In genomic region chr1:32362474-32363313, GRCh38 we compare ENCODE assay signal across 9 cellular contexts. TPM values are rescaled to one million over a fixed set of nuclear protein-coding genes. Genes with fewer than 3 reads are reported as not detected.
DNase-seq lines count a peak whose midpoint lies in the region; FAIRE-seq and TF ChIP-seq lines count a peak whose summit lies in the region.
"Had no signal": no experiment of that assay in that cellular context is flagged by ENCODE, and none has a peak within 500 bp of the region (broad histone marks: within the 10 kb centered on the region; RNA-seq: fewer than 3 reads in every experiment).

TSS of gene FAM229A (minus strand) at chr1:32362485. CDS start at chr1:32362091, 394 bp downstream.
TSS of gene TSSK3 (plus strand) at chr1:32362539. CDS start at chr1:32362702, 163 bp downstream.

- H3K27ac ChIP-seq in H1 (ENCODE audit: low read depth, low read length) = no peak within 1 kb of the TSS
- no peak within 1 kb of the TSS for H3K27ac ChIP-seq in urinary bladder (ENCODE audit: low read depth)

- peak within 1 kb of the TSS; percentile 48 for H3K18ac ChIP-seq in H1 (ENCODE audit: extremely low read depth, low read length)

- no peak within 1 kb of the TSS for H2BK20ac ChIP-seq in H1 (ENCODE audit: low read length)

- H4K5ac ChIP-seq in H1 (ENCODE audit: insufficient read length, low read depth, low read length) = no peak within 1 kb of the TSS

- peaks cover 9% of the 10 kb centered on the region; the same call in 1 of the 2 replicates for H3K23me2 ChIP-seq in H1 (ENCODE audit: low read depth, low read length)

- H2AFZ ChIP-seq in H1 (ENCODE audit: low read length) = no peak within 1 kb of the TSS

- no peak for TF ChIP-seq CTCF in H1 (IDR thresholded peaks at IDR 0.05; ENCODE audit: control extremely low read depth in 1 of 3, insufficient read depth in 1 of 3, low read depth in 1 of 3, low read length in 3 of 3)

- H3K36me3 Mint-ChIP-seq in activated naive CD8-positive, alpha-beta T cell = no peaks in the 10 kb centered on the region
- H3K36me3 Mint-ChIP-seq in activated naive CD8-positive, alpha-beta T cell treated with anti-CD3 and anti-CD28 coated beads for 36 hours = peaks cover 13% of the 10 kb centered on the region
- peaks cover 21% of the 10 kb centered on the region for H3K36me3 Mint-ChIP-seq in activated CD4-positive, alpha-beta memory T cell treated with anti-CD3 and anti-CD28 coated beads, Interleukin-2, amount 10 ng/mL, durations not matched to agents 7 days and 5 days (ENCODE audit: low read depth)

- H3K79me1 ChIP-seq in H1 (ENCODE audit: low read depth, low read length) = no peaks in the 10 kb centered on the region

- POLR2A ChIA-PET in H1 (lab: Charles Lee; ENCODE audit: partially characterized antibody) = interaction anchor here (1.0 to 6.8 kb wide), 11 partner anchors 9 to 167 kb away, joined by 3 to 68 read pairs (median 5); partner anchors contain the start of genes BSDC1 and MARCKSL1
- POLR2A ChIA-PET in activated CD4-positive, alpha-beta memory T cell treated with anti-CD3 and anti-CD28 coated beads, Interleukin-2, amount 10 ng/mL, durations not matched to agents 7 days and 5 days (lab: Charles Lee) = interaction anchor here (1.0 to 1.1 kb wide), 2 partner anchors 8 to 27 kb away, joined by 3 to 4 read pairs; partner anchors contain the start of gene MARCKSL1

- no peak within 1 kb of the TSS for H3K4ac ChIP-seq in H1 (replicated peaks; ENCODE audit: insufficient read length, low read depth, low read length)

- H3K4me1 ChIP-seq in H1 (replicated peaks in 1 of 4; ENCODE audit: control insufficient read depth in 3 of 4, insufficient read depth in 4 of 4, low read length in 3 of 4) (peaks cover 0 to 3% (median 1%) of the 10 kb centered on the region in 4 experiments; a peak in 4 of 7 replicates), mucosa of stomach (ENCODE audit: control insufficient read depth, insufficient read depth, low read length) (peaks cover 9% of the 10 kb centered on the region), urinary bladder (ENCODE audit: insufficient read depth) (peaks cover 3% of the 10 kb centered on the region)

- H2BK15ac ChIP-seq in H1 (ENCODE audit: low read length) = no peak within 1 kb of the TSS

- H3K27ac Mint-ChIP-seq in activated naive CD8-positive, alpha-beta T cell = peak within 1 kb of the TSS; percentile 5
- H3K27ac Mint-ChIP-seq in activated naive CD8-positive, alpha-beta T cell treated with anti-CD3 and anti-CD28 coated beads for 36 hours = no peak within 1 kb of the TSS
- H3K27ac Mint-ChIP-seq in activated CD4-positive, alpha-beta memory T cell treated with anti-CD3 and anti-CD28 coated beads, Interleukin-2, amount 10 ng/mL, durations not matched to agents 7 days and 5 days = no peak within 1 kb of the TSS

- DNase-seq in activated naive CD8-positive, alpha-beta T cell treated with anti-CD3 and anti-CD28 coated beads for 36 hours = no peak
- DNase-seq in H1 (ENCODE audit: low read depth in 1 of 2, low spot score in 2 of 2) = no peak
- no peak for DNase-seq in activated CD4-positive, CD25-positive, alpha-beta regulatory T cell (lab: John Stamatoyannopoulos, UW)
- DNase-seq in activated CD4-positive, alpha-beta memory T cell treated with anti-CD3 and anti-CD28 coated beads, Interleukin-2, amount 10 ng/mL, durations not matched to agents 7 days and 5 days = no peak
- no peak for DNase-seq in stimulated activated CD8-positive, alpha-beta memory T cell treated with anti-CD3 and anti-CD28 coated beads, Interleukin-4, amount 100 ng/mL, for 48 hours

- peaks cover 21% of the 10 kb centered on the region for H3K4me1 Mint-ChIP-seq in activated naive CD8-positive, alpha-beta T cell (ENCODE audit: low read depth)
- H3K4me1 Mint-ChIP-seq in activated naive CD8-positive, alpha-beta T cell treated with anti-CD3 and anti-CD28 coated beads for 36 hours = peaks cover 27% of the 10 kb centered on the region
- peaks cover 14% of the 10 kb centered on the region for H3K4me1 Mint-ChIP-seq in activated CD4-positive, alpha-beta memory T cell treated with anti-CD3 and anti-CD28 coated beads, Interleukin-2, amount 10 ng/mL, durations not matched to agents 7 days and 5 days

- no peaks in the 10 kb centered on the region for H3K27me3 Mint-ChIP-seq in activated naive CD8-positive, alpha-beta T cell
- no peaks in the 10 kb centered on the region for H3K27me3 Mint-ChIP-seq in activated naive CD8-positive, alpha-beta T cell treated with anti-CD3 and anti-CD28 coated beads for 36 hours
- H3K27me3 Mint-ChIP-seq in activated CD4-positive, alpha-beta memory T cell treated with anti-CD3 and anti-CD28 coated beads, Interleukin-2, amount 10 ng/mL, durations not matched to agents 7 days and 5 days = peaks cover 7% of the 10 kb centered on the region

- H3K36me3 ChIP-seq in H1 (ENCODE audit: control insufficient read depth in 2 of 4, insufficient read depth in 4 of 4, low read length in 3 of 4) (peaks cover 5 to 31% (median 16%) of the 10 kb centered on the region in 4 experiments; a peak in 7 of 8 replicates), mucosa of stomach (ENCODE audit: control insufficient read depth, insufficient read depth, low read length) (peaks cover 10% of the 10 kb centered on the region), urinary bladder (ENCODE audit: insufficient read depth) (no peaks in the 10 kb centered on the region)

- no peak within 1 kb of the TSS for H3K56ac ChIP-seq in H1 (replicated peaks; ENCODE audit: insufficient read length, low read depth, low read length)

- no peak within 1 kb of the TSS for H2BK12ac ChIP-seq in H1 (ENCODE audit: low read depth, low read length)

- H3K4me3 ChIP-seq in H1 (ENCODE audit: extremely low read depth in 1 of 4, insufficient read depth in 2 of 4, low read depth in 3 of 4, low read length in 4 of 4) (peak within 1 kb of the TSS; percentile 11 to 53 (median 26)), mucosa of stomach (ENCODE audit: low read length) (peak within 1 kb of the TSS; percentile 19), urinary bladder (ENCODE audit: low read depth, low read length) (peak within 1 kb of the TSS; percentile 34)

- H3K14ac ChIP-seq in H1 (ENCODE audit: insufficient read length) = no peak within 1 kb of the TSS

- H3K4me3 Mint-ChIP-seq in activated naive CD8-positive, alpha-beta T cell = peak within 1 kb of the TSS; percentile 56
- no peak within 1 kb of the TSS for H3K4me3 Mint-ChIP-seq in activated naive CD8-positive, alpha-beta T cell treated with anti-CD3 and anti-CD28 coated beads for 36 hours
- no peak within 1 kb of the TSS for H3K4me3 Mint-ChIP-seq in activated CD4-positive, alpha-beta memory T cell treated with anti-CD3 and anti-CD28 coated beads, Interleukin-2, amount 10 ng/mL, durations not matched to agents 7 days and 5 days

- no peak for FAIRE-seq in H1 (lab: Jason Lieb, UNC)
- FAIRE-seq: TTC549 had no signal

- no peaks in the 10 kb centered on the region; a peak in 1 of 4 replicates for H3K9me3 ChIP-seq in H1 (ENCODE audit: insufficient read depth in 2 of 2, low read depth in 1 of 2, low read length in 1 of 2)
- H3K9me3 ChIP-seq in mucosa of stomach (ENCODE audit: control insufficient read depth, low read length) = no peaks in the 10 kb centered on the region

- TF ChIP-seq RAD21 in H1 (IDR thresholded peaks at IDR 0.05 in 1 of 2, conservative IDR thresholded peaks at IDR 0.05 in 1 of 2; ENCODE audit: low read depth in 2 of 2, low read length in 2 of 2) = no peak

- no peak within 1 kb of the TSS for H4K91ac ChIP-seq in H1 (replicated peaks; ENCODE audit: insufficient read length, low read length)

- CTCF ChIA-PET in H1 (lab: Charles Lee; ENCODE audit: partially characterized antibody) = interaction anchor here (1.3 to 1.9 kb wide), 4 partner anchors 9 to 157 kb away, joined by 3 to 6 read pairs (median 4); partner anchors contain the start of gene IQCC
- CTCF ChIA-PET in activated CD4-positive, alpha-beta memory T cell treated with anti-CD3 and anti-CD28 coated beads, Interleukin-2, amount 10 ng/mL, durations not matched to agents 7 days and 5 days (lab: Charles Lee) = no interaction called here

- peaks cover 0 to 6% of the 10 kb centered on the region in 2 experiments for H4K20me1 ChIP-seq in H1 (replicated peaks in 1 of 2; ENCODE audit: control insufficient read depth in 1 of 2, insufficient read depth in 2 of 2, low read length in 2 of 2)

- no peaks in the 10 kb centered on the region for H3K9me3 Mint-ChIP-seq in activated naive CD8-positive, alpha-beta T cell (ENCODE audit: low read depth)
- no peaks in the 10 kb centered on the region for H3K9me3 Mint-ChIP-seq in activated naive CD8-positive, alpha-beta T cell treated with anti-CD3 and anti-CD28 coated beads for 36 hours
- no peaks in the 10 kb centered on the region for H3K9me3 Mint-ChIP-seq in activated CD4-positive, alpha-beta memory T cell treated with anti-CD3 and anti-CD28 coated beads, Interleukin-2, amount 10 ng/mL, durations not matched to agents 7 days and 5 days

- H2BK5ac ChIP-seq in H1 (ENCODE audit: low read depth, low read length) = no peak within 1 kb of the TSS

- H3K27me3 ChIP-seq in H1 (replicated peaks in 1 of 4; ENCODE audit: control insufficient read depth in 3 of 4, extremely low read depth in 1 of 4, insufficient read depth in 3 of 4, low read length in 3 of 4) (peaks cover 3 to 20% (median 14%) of the 10 kb centered on the region in 4 experiments), mucosa of stomach (ENCODE audit: control insufficient read depth, insufficient read depth, low read length) (no peaks in the 10 kb centered on the region)

- H2AK5ac ChIP-seq in H1 (ENCODE audit: low read depth, low read length) = no peak within 1 kb of the TSS

- H3K9ac ChIP-seq in H1 (replicated peaks in 1 of 4; ENCODE audit: extremely low read depth in 1 of 4, low read depth in 3 of 4, low read length in 3 of 4) = peak within 1 kb of the TSS in 3 of 4 experiments; percentile 19 to 51 (median 20); a peak in 4 of 7 replicates
- H3K9ac ChIP-seq in mucosa of stomach (ENCODE audit: low read length) = peak within 1 kb of the TSS; percentile 66

- TF ChIP-seq POLR2A in H1 (IDR thresholded peaks at IDR 0.05; ENCODE audit: control extremely low read depth in 1 of 2, low read depth in 2 of 2, low read length in 2 of 2) = no peak

- WGBS in H1 (ENCODE audit: extremely low coverage in 1 of 2, insufficient coverage in 1 of 2, insufficient read length in 1 of 2, insufficient replicate concordance in 2 of 2, low coverage in 1 of 2, low lambda C conversion rate in 2 of 2, missing lambda C conversion rate in 1 of 2), 2 experiments = 64% methylated on average over 17 of the region's 17 CpGs; no CpG with 5 or more reads in 1 of the 2 experiments
- 59% methylated on average over 17 of the region's 17 CpGs for WGBS in urinary bladder

- H3K4me2 ChIP-seq in H1 (ENCODE audit: insufficient read depth in 1 of 2, low read depth in 2 of 2, low read length in 2 of 2) = peak within 1 kb of the TSS; percentile 49 to 68; a peak in 3 of 4 replicates

- TF ChIP-seq EP300 in H1 (IDR thresholded peaks at IDR 0.05; ENCODE audit: borderline replicate concordance in 1 of 2, low read depth in 2 of 2, low read length in 2 of 2) = no peak

- H3K23ac ChIP-seq in H1 (ENCODE audit: insufficient read length) = no peak within 1 kb of the TSS

- no peaks in the 10 kb centered on the region for H3K79me2 ChIP-seq in H1 (ENCODE audit: control insufficient read depth in 1 of 2, insufficient read depth in 2 of 2, low read length in 2 of 2)

- peak within 1 kb of the TSS; percentile 79 for H4K8ac ChIP-seq in H1 (ENCODE audit: extremely low read depth, insufficient read depth, low read length)

- no peak within 1 kb of the TSS for H2BK120ac ChIP-seq in H1 (replicated peaks; ENCODE audit: low read depth, low read length)

RNA-seq across cellular contexts. Expression of gene FAM229A, which starts in this region (rescaled TPM):
- 1 to 10 TPM; 2.8 to 3.6 TPM for total RNA-seq in activated naive CD8-positive, alpha-beta T cell treated with anti-CD3 and anti-CD28 coated beads for 36 hours
- 4.1 and 4.2 TPM in 2 replicates for total RNA-seq in H1 (2021; fragmentation: NEBNext Ultra II Directional; extraction: Animal tissue kit (Norgen Biotek cat#: 25700))
- polyA plus RNA-seq in H1 (2011; rRNA removed) (4.2 and 7.5 TPM in 2 replicates), urinary bladder (7.3 TPM)
- polyA plus RNA-seq in H1 (2011; cell fraction: cytosol; rRNA removed) = 6.3 TPM
- 19.5 TPM for polyA plus RNA-seq in H1 (2011; cell fraction: nucleus; rRNA removed)
- 3.5 to 5.0 TPM (median 4.1 TPM) in 4 replicates for polyA plus RNA-seq in H1 (2012, experiment 1 of 2)
- polyA plus RNA-seq in H1 (2012, experiment 2 of 2) = 4.7 TPM
- polyA plus RNA-seq in H1 (2013, experiment 1 of 2) = 3.7 TPM
- 2.8 TPM for polyA plus RNA-seq in H1 (2013, experiment 2 of 2)
- polyA minus RNA-seq in H1 (2011; rRNA and poly(A)+ RNA removed) = 1.7 and 2.6 TPM in 2 replicates
- polyA minus RNA-seq in H1 (2011; cell fraction: cytosol; rRNA and poly(A)+ RNA removed) = 1.0 TPM
- 5.4 TPM for polyA minus RNA-seq in H1 (2011; cell fraction: nucleus; rRNA and poly(A)+ RNA removed)
- 3.2 TPM for total RNA-seq in urinary bladder
- 10 to 100 TPM; 10.6 to 11.8 TPM for total RNA-seq in activated CD4-positive, alpha-beta memory T cell treated with anti-CD3 and anti-CD28 coated beads, Interleukin-2, amount 10 ng/mL, durations not matched to agents 7 days and 5 days

RNA-seq across cellular contexts. Expression of gene TSSK3, which starts in this region (rescaled TPM):
- total RNA-seq in activated naive CD8-positive, alpha-beta T cell treated with anti-CD3 and anti-CD28 coated beads for 36 hours = under 1 TPM; 0.48 to 0.60 TPM
- 1.2 and 1.5 TPM in 2 replicates for total RNA-seq in H1 (2021; fragmentation: NEBNext Ultra II Directional; extraction: Animal tissue kit (Norgen Biotek cat#: 25700))
- 1.2 and 1.9 TPM in 2 replicates for polyA plus RNA-seq in H1 (2011; rRNA removed)
- polyA plus RNA-seq in H1 (2011; cell fraction: cytosol; rRNA removed) = 1.1 TPM
- polyA plus RNA-seq in H1 (2011; cell fraction: nucleus; rRNA removed) = 2.3 TPM
- polyA plus RNA-seq in H1 (2012, experiment 1 of 2) = 1.1 to 2.7 TPM (median 2.0 TPM) in 4 replicates
- polyA plus RNA-seq in H1 (2012, experiment 2 of 2) = 0.75 TPM
- 0.97 TPM for polyA plus RNA-seq in H1 (2013, experiment 1 of 2)
- polyA plus RNA-seq in H1 (2013, experiment 2 of 2) = 1.8 TPM
- 0.76 and 1.2 TPM in 2 replicates for polyA minus RNA-seq in H1 (2011; rRNA and poly(A)+ RNA removed)
- not detected for polyA minus RNA-seq in H1 (2011; cell fraction: cytosol; rRNA and poly(A)+ RNA removed)
- 2.7 TPM for polyA minus RNA-seq in H1 (2011; cell fraction: nucleus; rRNA and poly(A)+ RNA removed)
- 0.79 TPM for total RNA-seq in urinary bladder
- 0.73 TPM for polyA plus RNA-seq in urinary bladder
- total RNA-seq in activated CD4-positive, alpha-beta memory T cell treated with anti-CD3 and anti-CD28 coated beads, Interleukin-2, amount 10 ng/mL, durations not matched to agents 7 days and 5 days = 1 to 10 TPM in 1 of 2 experiments, under 1 TPM in 1; 0.70 to 1.0 TPM
